23 cellular contexts compared by ENCODE assay signal in the genomic region with DNA sequence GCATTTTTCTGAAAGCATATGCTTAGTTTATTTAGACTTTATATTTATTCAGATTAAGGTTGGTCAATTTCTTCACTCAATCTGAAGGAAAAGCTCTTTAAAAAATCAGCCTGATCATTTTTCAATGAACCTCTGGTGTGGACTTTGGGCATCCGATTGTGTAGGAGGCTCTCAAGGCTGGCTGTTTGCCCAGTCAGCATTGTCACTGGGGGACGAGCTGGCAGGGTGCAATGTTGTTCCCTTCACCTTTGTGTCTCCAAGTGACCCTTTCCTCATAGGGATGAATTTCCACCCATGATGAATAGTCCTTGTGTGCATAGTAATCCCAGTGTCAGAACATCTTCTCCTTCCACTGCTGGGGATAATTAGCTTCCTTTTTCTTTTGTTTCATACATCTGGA.
"Had no signal": no experiment of that assay in that cellular context is flagged by ENCODE, and none has a peak within 500 bp of the region (broad histone marks: within the 10 kb centered on the region; RNA-seq: fewer than 3 reads in every experiment).

No MANE protein-coding gene starts in this region.

- ATAC-seq: Right ventricle myocardium inferior, SK-N-SH treated with all-trans-retinoic acid at 6 μM for 48 hours had no signal

- H3K27me3 ChIP-seq: Peyer's patch, SJCRH30 had no signal

- H3K4me1 ChIP-seq: Peyer's patch, SJCRH30 had no signal

- H3K9me3 ChIP-seq: Peyer's patch, SJCRH30 had no signal

- DNase-seq: KBM-7; MV-4-11; NCI-H1048; NCI-H1105; NCI-H1417; NCI-H146; NCI-H1694 treated with DMSO at 0.1 percent for 48 hours; NCI-H1930; NCI-H2081; NCI-H2107; NCI-H2227 treated with DMSO at 0.1 percent for 48 hours; NCI-H446; NCI-H510A; NCI-H524 treated with DMSO at 0.1 percent for 48 hours; NCI-H69; NCI-H774; NK-92 treated with Interleukin-12 subunit alpha and Interleukin-12 subunit beta, amount 100 ng/mL, for 24 hours; PC-9; Peyer's patch; SHP77 treated with DMSO at 0.1 percent for 48 hours; SJCRH30 had no signal

- H3K4me3 ChIP-seq: PC-9, Peyer's patch, SJCRH30 had no signal

- H3K36me3 ChIP-seq: Peyer's patch, SJCRH30 had no signal

- H3K27ac ChIP-seq: PC-9, Peyer's patch, SJCRH30 had no signal
